ENCODE assay signal across 25 cellular contexts in genomic region chr4:82861529-82861928, GRCh38. TPM values are rescaled to one million over a fixed set of nuclear protein-coding genes. Genes with fewer than 3 reads are reported as not detected.
A peak's percentile ranks its signal among the peaks of the same experiment; 100 is the strongest.
DNase-seq lines count a peak whose midpoint lies in the region; ATAC-seq and TF ChIP-seq lines count a peak whose summit lies in the region.
"Had no signal": no experiment of that assay in that cellular context is flagged by ENCODE, and none has a peak within 500 bp of the region (broad histone marks: within the 10 kb centered on the region; RNA-seq: fewer than 3 reads in every experiment).

No MANE protein-coding gene starts in this region.

- H3K9me3 ChIP-seq in osteoblast (ENCODE audit: low read depth, low read length) (no peaks in the 10 kb centered on the region), mucosa of descending colon (no peaks in the 10 kb centered on the region), gastrocnemius medialis (no peaks in the 10 kb centered on the region)
- H3K9me3 ChIP-seq: BLaER1, HAP-1 had no signal

- H3K36me3 Mint-ChIP-seq in activated naive CD8-positive, alpha-beta T cell, result peaks cover 8% of the 10 kb centered on the region
- H3K36me3 Mint-ChIP-seq in activated naive CD8-positive, alpha-beta T cell treated with anti-CD3 and anti-CD28 coated beads, Interleukin-2, amount 50 U/mL, for 24 hours (ENCODE audit: low read depth), result peaks cover 46% of the 10 kb centered on the region
- peaks cover 33% of the 10 kb centered on the region for H3K36me3 Mint-ChIP-seq in chondrocyte (ENCODE audit: low read depth)

- H3K27me3 ChIP-seq in osteoblast (ENCODE audit: insufficient read depth, low read length) (no peaks in the 10 kb centered on the region), gastrocnemius medialis (no peaks in the 10 kb centered on the region)
- H3K27me3 ChIP-seq: BLaER1 had no signal

- H3K36me3 ChIP-seq in osteoblast (ENCODE audit: insufficient read depth, low read length) (peaks cover 81% of the 10 kb centered on the region), mucosa of descending colon (ENCODE audit: low read depth) (peaks cover 10% of the 10 kb centered on the region), gastrocnemius medialis (peaks cover 0 to 76% of the 10 kb centered on the region in 2 donors)

- no peak overlapping the region for H3K4me3 Mint-ChIP-seq in activated naive CD8-positive, alpha-beta T cell
- no peak overlapping the region for H3K4me3 Mint-ChIP-seq in activated naive CD8-positive, alpha-beta T cell treated with anti-CD3 and anti-CD28 coated beads, Interleukin-2, amount 50 U/mL, for 24 hours
- H3K4me3 Mint-ChIP-seq in chondrocyte (ENCODE audit: unreplicated experiment), result no peak overlapping the region
- H3K4me3 Mint-ChIP-seq: CD4-positive, alpha-beta T cell; IgD-negative memory B cell had no signal

- peaks cover 63% of the 10 kb centered on the region for H3K79me2 ChIP-seq in osteoblast (ENCODE audit: insufficient read depth, low read length)

- H3K9me3 Mint-ChIP-seq in activated naive CD8-positive, alpha-beta T cell (ENCODE audit: low read depth), result no peaks in the 10 kb centered on the region
- no peaks in the 10 kb centered on the region for H3K9me3 Mint-ChIP-seq in activated naive CD8-positive, alpha-beta T cell treated with anti-CD3 and anti-CD28 coated beads, Interleukin-2, amount 50 U/mL, for 24 hours
- no peaks in the 10 kb centered on the region for H3K9me3 Mint-ChIP-seq in chondrocyte (ENCODE audit: low read depth)
- H3K9me3 Mint-ChIP-seq: CD4-positive, alpha-beta T cell; IgD-negative memory B cell had no signal

- intact Hi-C loops in mucosa of descending colon (cut with DNase I, micrococcal nuclease) (no loop called here), gastrocnemius medialis (cut with DNase I; ENCODE audit: low total_unique reads) (no loop called here)

- TF ChIP-seq CTCF in chondrocyte (IDR thresholded peaks at IDR 0.05), result no peak
- no peak for TF ChIP-seq CTCF in osteoblast (IDR thresholded peaks at IDR 0.05; ENCODE audit: extremely low read depth, low read depth, low read length)
- TF ChIP-seq CTCF in mucosa of descending colon (IDR thresholded peaks at IDR 0.05), result no peak
- TF ChIP-seq CTCF in gastrocnemius medialis (IDR thresholded peaks at IDR 0.05 in 4 of 5, conservative IDR thresholded peaks at IDR 0.05 in 1 of 5), result no peak

- no peak for TF ChIP-seq POLR2A in gastrocnemius medialis (IDR thresholded peaks at IDR 0.05)

- ATAC-seq in activated naive CD8-positive, alpha-beta T cell treated with anti-CD3 and anti-CD28 coated beads, Interleukin-2, amount 50 U/mL, for 24 hours, result no peak
- ATAC-seq in mucosa of descending colon, result no peak
- no peak for ATAC-seq in gastrocnemius medialis
- ATAC-seq: Panc1 had no signal

- H3K27ac ChIP-seq in osteoblast (ENCODE audit: low read depth, low read length), result peak overlapping the region; percentile 43
- no peak overlapping the region for H3K27ac ChIP-seq in gastrocnemius medialis
- H3K27ac ChIP-seq: BLaER1, KMS-11 had no signal

- no peak overlapping the region for H3K4me2 ChIP-seq in osteoblast (ENCODE audit: insufficient read depth, low read length)
- H3K4me2 ChIP-seq: BLaER1, KMS-11 had no signal

- peaks cover 19% of the 10 kb centered on the region for H3K4me1 Mint-ChIP-seq in activated naive CD8-positive, alpha-beta T cell (ENCODE audit: low read depth)
- H3K4me1 Mint-ChIP-seq in activated naive CD8-positive, alpha-beta T cell treated with anti-CD3 and anti-CD28 coated beads, Interleukin-2, amount 50 U/mL, for 24 hours, result peaks cover 24% of the 10 kb centered on the region
- H3K4me1 Mint-ChIP-seq in chondrocyte (ENCODE audit: low read depth), result peaks cover 37% of the 10 kb centered on the region

- no peak overlapping the region for H3K4me3 ChIP-seq in osteoblast (ENCODE audit: insufficient read depth, low read length)
- no peak overlapping the region for H3K4me3 ChIP-seq in mucosa of descending colon
- no peak overlapping the region for H3K4me3 ChIP-seq in gastrocnemius medialis
- H3K4me3 ChIP-seq: BLaER1, HAP-1 had no signal

- H3K27ac Mint-ChIP-seq in activated naive CD8-positive, alpha-beta T cell, result peak overlapping the region; percentile 18
- no peak overlapping the region for H3K27ac Mint-ChIP-seq in activated naive CD8-positive, alpha-beta T cell treated with anti-CD3 and anti-CD28 coated beads, Interleukin-2, amount 50 U/mL, for 24 hours
- H3K27ac Mint-ChIP-seq in chondrocyte (ENCODE audit: unreplicated experiment), result peak overlapping the region; percentile 75
- H3K27ac Mint-ChIP-seq: CD4-positive, alpha-beta T cell; IgD-negative memory B cell had no signal

- H4K20me1 ChIP-seq in osteoblast (ENCODE audit: insufficient read depth, low read length), result peaks cover 16% of the 10 kb centered on the region
- H4K20me1 ChIP-seq: BLaER1 had no signal

- DNase-seq in activated naive CD8-positive, alpha-beta T cell treated with anti-CD3 and anti-CD28 coated beads, Interleukin-2, amount 50 U/mL, for 24 hours, result no peak
- DNase-seq in chondrocyte (ENCODE audit: low spot score) (no peak), osteoblast (ENCODE audit: insufficient read length, low spot score, missing footprints) (no peak), mucosa of descending colon (no peak), gastrocnemius medialis (no peak)
- DNase-seq in stimulated activated CD4-positive, alpha-beta T cell treated with anti-CD3 and anti-CD28 coated beads, Interleukin-4, amount 100 ng/mL, for 1 hour, result no peak
- DNase-seq: Calu3; CD4-positive, alpha-beta T cell; DMS79 treated with DMSO at 0.1 percent for 48 hours; GF-D8; GOT3; MM.1S; NCI-H1048; NCI-H1417; NCI-H1694; NCI-H2081; NCI-H2227 treated with DMSO at 0.1 percent for 48 hours; NCI-H526 treated with DMSO at 0.1 percent for 48 hours; SHP77 treated with DMSO at 0.1 percent for 48 hours had no signal

- H3K27me3 Mint-ChIP-seq in activated naive CD8-positive, alpha-beta T cell, result no peaks in the 10 kb centered on the region
- H3K27me3 Mint-ChIP-seq in activated naive CD8-positive, alpha-beta T cell treated with anti-CD3 and anti-CD28 coated beads, Interleukin-2, amount 50 U/mL, for 24 hours, result no peaks in the 10 kb centered on the region
- H3K27me3 Mint-ChIP-seq in chondrocyte (ENCODE audit: low read depth), result no peaks in the 10 kb centered on the region
- H3K27me3 Mint-ChIP-seq: CD4-positive, alpha-beta T cell; IgD-negative memory B cell had no signal

- in situ Hi-C loops in gastrocnemius medialis (cut with MboI; ENCODE audit: low sequenced_read_pairs in 4 of 4), result loop anchor here in 2 of 4 donors (25.0 kb wide), 2 partner anchors 576 to 601 kb away; partner anchors contain the start of genes HELQ (in 1 of the 2) and MRPS18C (in 1 of the 2)

- no peak overlapping the region for H2AFZ ChIP-seq in osteoblast (ENCODE audit: low read length)

- H3K4me1 ChIP-seq in osteoblast (ENCODE audit: insufficient read depth, low read length) (peaks cover 22% of the 10 kb centered on the region), mucosa of descending colon (ENCODE audit: low read depth) (no peaks in the 10 kb centered on the region), gastrocnemius medialis (peaks cover 0 to 4% of the 10 kb centered on the region in 2 donors)
- H3K4me1 ChIP-seq: HAP-1 had no signal

RNA-seq across cellular contexts. Expression of gene SEC31A, which starts 29.4 kb away (rescaled TPM):
- total RNA-seq in chondrocyte, result 406 to 470 TPM (median 421 TPM) in 3 replicates
- total RNA-seq in osteoblast, result 487 and 513 TPM in 2 replicates
- 100 to 1,000 TPM; 167 to 179 (median 176) TPM for total RNA-seq in mucosa of descending colon
- total RNA-seq in gastrocnemius medialis, result 100 to 1,000 TPM in 3 of 4 donors, 10 to 100 TPM in 1; 95.2 to 112 (median 105) TPM

RNA-seq across cellular contexts. Expression of gene THAP9, which starts 39.0 kb away (rescaled TPM):
- 3.0 to 4.3 TPM (median 3.6 TPM) in 3 replicates for total RNA-seq in chondrocyte
- total RNA-seq in osteoblast, result 3.2 and 3.3 TPM in 2 replicates
- total RNA-seq in mucosa of descending colon, result 1 to 10 TPM; 2.9 to 5.1 (median 5.0) TPM
- 10 to 100 TPM in 1 of 4 donors, 1 to 10 TPM in 3; 7.6 to 11.1 (median 8.4) TPM for total RNA-seq in gastrocnemius medialis
